1 cellular context compared by ENCODE assay signal in the genomic region with DNA sequence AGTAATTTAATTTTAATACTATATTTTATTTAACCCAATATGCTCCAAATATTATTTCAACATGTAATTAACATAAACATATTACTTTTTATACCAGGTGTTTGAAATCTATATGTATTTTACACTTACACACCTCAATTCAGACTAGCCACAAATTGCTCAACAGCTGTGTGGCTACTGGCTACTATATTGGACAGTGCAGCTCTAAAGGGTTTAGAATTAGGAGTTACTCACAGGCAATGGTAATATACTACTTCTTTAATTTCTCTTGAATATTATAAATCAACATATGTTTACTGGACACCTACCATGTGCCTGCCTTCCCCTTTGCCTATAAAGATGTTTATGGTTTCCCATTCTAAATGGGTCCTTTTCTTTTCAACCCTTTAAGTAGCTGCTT.
TF ChIP-seq lines count a peak whose summit lies in the region.

No MANE protein-coding gene starts in this region.

TF ChIP-seq in A549, 52 proteins besides CTCF, POLR2A, EP300 and RAD21 (continued from another document):
- TF ChIP-seq, protein P1, sequence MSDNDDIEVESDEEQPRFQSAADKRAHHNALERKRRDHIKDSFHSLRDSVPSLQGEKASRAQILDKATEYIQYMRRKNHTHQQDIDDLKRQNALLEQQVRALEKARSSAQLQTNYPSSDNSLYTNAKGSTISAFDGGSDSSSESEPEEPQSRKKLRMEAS (IDR thresholded peaks at IDR 0.05), result no peak
- TF ChIP-seq POLR2AphosphoS2 (conservative IDR thresholded peaks at IDR 0.05; ENCODE audit: low read length) (no peak), ELK1 (IDR thresholded peaks at IDR 0.05; ENCODE audit: low read depth, low read length) (no peak), NPAS2 (CRISPR knock-in tag; IDR thresholded peaks at IDR 0.05; ENCODE audit: borderline replicate concordance) (no peak), ZFP36 (IDR thresholded peaks at IDR 0.05; ENCODE audit: borderline replicate concordance, partially characterized antibody) (no peak)
